In genomic region chr17:77884019-77884418, GRCh38 we compare ENCODE assay signal across 9 cellular contexts.
DNase-seq lines count a peak whose midpoint lies in the region; ATAC-seq and TF ChIP-seq lines count a peak whose summit lies in the region.
"Had no signal": no experiment of that assay in that cellular context is flagged by ENCODE, and none has a peak within 500 bp of the region (broad histone marks: within the 10 kb centered on the region; RNA-seq: fewer than 3 reads in every experiment).

No MANE protein-coding gene starts in this region.

- peak overlapping the region; percentile 50 for H3K27ac Mint-ChIP-seq in activated CD4-positive, alpha-beta memory T cell treated with anti-CD3 and anti-CD28 coated beads, Interleukin-2, amount 10 ng/mL, durations not matched to agents 7 days and 5 days
- peak overlapping the region; percentile 94 to 100 (median 99) for H3K27ac Mint-ChIP-seq in immature natural killer cell
- H3K27ac Mint-ChIP-seq in endothelial cell (ENCODE audit: unreplicated experiment) = no peak overlapping the region

- ATAC-seq in GM19452 (IDR thresholded peaks at IDR 0.05; ENCODE audit: unreplicated experiment) (no peak), HG03460 (IDR thresholded peaks at IDR 0.05; ENCODE audit: unreplicated experiment) (no peak), GM18519 (IDR thresholded peaks at IDR 0.05; ENCODE audit: low FRiP score, unreplicated experiment) (no peak)

- CTCF ChIA-PET in activated CD4-positive, alpha-beta memory T cell treated with anti-CD3 and anti-CD28 coated beads, Interleukin-2, amount 10 ng/mL, durations not matched to agents 7 days and 5 days (lab: Charles Lee) = no interaction called here

- DNase-seq in C1 segment of cervical spinal cord (lab: John Stamatoyannopoulos, UW) (peak in 12 of 14 donors; percentile 50 to 93 (median 72)), M059J (ENCODE audit: low read depth) (peak; percentile 29), immature natural killer cell (no peak), endothelial cell (ENCODE audit: low spot score) (no peak)
- DNase-seq in activated CD4-positive, alpha-beta memory T cell treated with anti-CD3 and anti-CD28 coated beads, Interleukin-2, amount 10 ng/mL, durations not matched to agents 7 days and 5 days = no peak
- DNase-seq: thyroid gland had no signal

- peaks cover 33% of the 10 kb centered on the region for H3K27me3 Mint-ChIP-seq in activated CD4-positive, alpha-beta memory T cell treated with anti-CD3 and anti-CD28 coated beads, Interleukin-2, amount 10 ng/mL, durations not matched to agents 7 days and 5 days
- H3K27me3 Mint-ChIP-seq in immature natural killer cell (ENCODE audit: low read depth in 3 of 3) = peaks cover 9 to 31% (median 28%) of the 10 kb centered on the region in 3 donors
- H3K27me3 Mint-ChIP-seq in endothelial cell (ENCODE audit: unreplicated experiment) = peaks cover 8% of the 10 kb centered on the region

- H3K9me3 Mint-ChIP-seq in activated CD4-positive, alpha-beta memory T cell treated with anti-CD3 and anti-CD28 coated beads, Interleukin-2, amount 10 ng/mL, durations not matched to agents 7 days and 5 days = no peaks in the 10 kb centered on the region
- H3K9me3 Mint-ChIP-seq in immature natural killer cell = no peaks in the 10 kb centered on the region
- no peaks in the 10 kb centered on the region for H3K9me3 Mint-ChIP-seq in endothelial cell (ENCODE audit: unreplicated experiment)

- POLR2A ChIA-PET in activated CD4-positive, alpha-beta memory T cell treated with anti-CD3 and anti-CD28 coated beads, Interleukin-2, amount 10 ng/mL, durations not matched to agents 7 days and 5 days (lab: Charles Lee) = interaction anchor here (1.2 to 4.7 kb wide), 2 partner anchors 74 kb away, joined by 5 to 47 read pairs; partner anchors contain the start of gene TNRC6C

- peaks cover 69% of the 10 kb centered on the region for H3K4me1 Mint-ChIP-seq in activated CD4-positive, alpha-beta memory T cell treated with anti-CD3 and anti-CD28 coated beads, Interleukin-2, amount 10 ng/mL, durations not matched to agents 7 days and 5 days
- peaks cover 86 to 96% of the 10 kb centered on the region in 2 donors for H3K4me1 Mint-ChIP-seq in immature natural killer cell
- peaks cover 3% of the 10 kb centered on the region for H3K4me1 Mint-ChIP-seq in endothelial cell (ENCODE audit: unreplicated experiment)

- no peak overlapping the region for H3K4me3 Mint-ChIP-seq in activated CD4-positive, alpha-beta memory T cell treated with anti-CD3 and anti-CD28 coated beads, Interleukin-2, amount 10 ng/mL, durations not matched to agents 7 days and 5 days
- H3K4me3 Mint-ChIP-seq in immature natural killer cell (peak overlapping the region; percentile 25 to 64 (median 50)), endothelial cell (ENCODE audit: unreplicated experiment) (no peak overlapping the region)

- H3K36me3 Mint-ChIP-seq in activated CD4-positive, alpha-beta memory T cell treated with anti-CD3 and anti-CD28 coated beads, Interleukin-2, amount 10 ng/mL, durations not matched to agents 7 days and 5 days (ENCODE audit: low read depth) = no peaks in the 10 kb centered on the region
- H3K36me3 Mint-ChIP-seq in immature natural killer cell = no peaks in the 10 kb centered on the region
- H3K36me3 Mint-ChIP-seq in endothelial cell (ENCODE audit: low read depth, unreplicated experiment) = no peaks in the 10 kb centered on the region

- no peak for TF ChIP-seq CTCF in endothelial cell (IDR thresholded peaks at IDR 0.05; ENCODE audit: unreplicated experiment)

Comparison
In these comparisons a context has a peak if more than half of its experiments do, and no peak if none do; other contexts are left out.
1. DNase-seq: peak in C1 segment of cervical spinal cord (12 of 14) and M059J (single experiment); none in activated CD4-positive, alpha-beta memory T cell treated with anti-CD3 and anti-CD28 coated beads, Interleukin-2, amount 10 ng/mL, durations not matched to agents 7 days and 5 days (single experiment), immature natural killer cell (0 of 3) and endothelial cell (single experiment).
2. H3K4me3 Mint-ChIP-seq: peak in immature natural killer cell (5 of 5); none in activated CD4-positive, alpha-beta memory T cell treated with anti-CD3 and anti-CD28 coated beads, Interleukin-2, amount 10 ng/mL, durations not matched to agents 7 days and 5 days (single experiment) and endothelial cell (single experiment).